15 cellular contexts compared by ENCODE assay signal in the genomic region with DNA sequence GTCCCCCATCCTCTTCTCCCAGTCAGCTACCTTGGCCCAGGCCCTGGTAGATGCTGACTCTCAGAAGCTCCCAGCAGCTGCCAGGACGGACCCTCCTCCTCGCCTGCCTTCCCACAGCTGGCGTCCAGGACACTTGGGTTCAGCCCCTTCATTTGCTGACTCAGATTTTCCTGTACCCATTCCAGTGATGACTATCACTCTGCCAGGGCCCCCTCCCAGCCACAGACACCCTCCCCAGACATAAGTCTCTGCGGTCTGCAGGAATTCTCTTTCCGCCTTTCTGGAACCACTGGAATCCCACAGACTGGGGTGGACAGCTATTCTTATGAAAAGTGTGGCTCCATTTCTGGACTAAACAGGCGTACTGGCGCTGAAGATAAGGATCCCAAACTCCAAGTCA.
A peak's percentile ranks its signal among the peaks of the same experiment; 100 is the strongest.
DNase-seq lines count a peak whose midpoint lies in the region; ATAC-seq and TF ChIP-seq lines count a peak whose summit lies in the region.
"Had no signal": no experiment of that assay in that cellular context is flagged by ENCODE, and none has a peak within 500 bp of the region (broad histone marks: within the 10 kb centered on the region; RNA-seq: fewer than 3 reads in every experiment).

No MANE protein-coding gene starts in this region.

- H3K36me3 ChIP-seq in BJ (ENCODE audit: control insufficient read depth, insufficient read depth, low read length): no peaks in the 10 kb centered on the region
- H3K36me3 ChIP-seq in SJCRH30: no peaks in the 10 kb centered on the region
- no peaks in the 10 kb centered on the region for H3K36me3 ChIP-seq in prostate gland
- H3K36me3 ChIP-seq in uterus: no peaks in the 10 kb centered on the region
- H3K36me3 ChIP-seq in effector memory CD4-positive, alpha-beta T cell (ENCODE audit: control insufficient read depth, insufficient read depth, low read length): no peaks in the 10 kb centered on the region

- no peak overlapping the region for H3K27ac ChIP-seq in SJCRH30
- peak overlapping the region; percentile 19 to 52 for H3K27ac ChIP-seq in prostate gland
- H3K27ac ChIP-seq in uterus: peak overlapping the region in 1 of 2 donors; percentile 9
- H3K27ac ChIP-seq in effector memory CD4-positive, alpha-beta T cell (ENCODE audit: insufficient read depth, low read length, poor library complexity, severe bottlenecking): no peak overlapping the region

- no peak overlapping the region for H3K27ac Mint-ChIP-seq in activated naive CD8-positive, alpha-beta T cell treated with anti-CD3 and anti-CD28 coated beads for 36 hours
- H3K27ac Mint-ChIP-seq: CD4-positive, alpha-beta T cell; mesothelial cell of epicardium had no signal

- TF ChIP-seq POLR2A in prostate gland (IDR thresholded peaks at IDR 0.05) (no peak), uterus (IDR thresholded peaks at IDR 0.05) (no peak)

- intact Hi-C loops in prostate gland (cut with DNase I) (no loop called here), uterus (cut with DNase I; ENCODE audit: low total_unique reads) (no loop called here)

- no peak overlapping the region for H3K4me3 Mint-ChIP-seq in activated naive CD8-positive, alpha-beta T cell treated with anti-CD3 and anti-CD28 coated beads for 36 hours
- H3K4me3 Mint-ChIP-seq: CD4-positive, alpha-beta T cell; mesothelial cell of epicardium had no signal

- peak; percentile 95 for DNase-seq in BJ (ENCODE audit: low read depth)
- DNase-seq in SJCRH30: peak; percentile 25 to 34
- DNase-seq in fibroblast of pulmonary artery (ENCODE audit: low read depth): peak; percentile 38
- no peak for DNase-seq in prostate gland (ENCODE audit: low spot score)
- DNase-seq in uterus: no peak
- no peak for DNase-seq in activated naive CD8-positive, alpha-beta T cell treated with anti-CD3 and anti-CD28 coated beads for 36 hours
- no peak for DNase-seq in effector memory CD4-positive, alpha-beta T cell
- DNase-seq: activated CD4-positive, CD25-positive, alpha-beta regulatory T cell; CD4-positive, alpha-beta T cell; Karpas-422; posterior cingulate gyrus; stimulated activated CD4-positive, alpha-beta T cell treated with anti-CD3 and anti-CD28 coated beads, Interleukin-4, amount 100 ng/mL, for 1 hour; stimulated activated naive CD4-positive, alpha-beta T cell treated with Interleukin-2 at 50 U/mL for 16 hours had no signal

- no peak for ATAC-seq in GM21786 (IDR thresholded peaks at IDR 0.05; ENCODE audit: unreplicated experiment)

- H3K9me3 ChIP-seq in SJCRH30 (replicated peaks) (no peaks in the 10 kb centered on the region), prostate gland (no peaks in the 10 kb centered on the region), uterus (no peaks in the 10 kb centered on the region)
- no peaks in the 10 kb centered on the region for H3K9me3 ChIP-seq in effector memory CD4-positive, alpha-beta T cell (ENCODE audit: control insufficient read depth, low read length)

- CTCF ChIA-PET in BJ (lab: Yijun Ruan, JAX): interaction anchor here (0.7 to 1.1 kb wide), 4 partner anchors 9 to 26 kb away, joined by 3 read pairs; no protein-coding TSS in a partner anchor

- WGBS in prostate gland: 87% methylated on average over 7 of the region's 7 CpGs

- no peak for TF ChIP-seq CTCF in BJ (IDR thresholded peaks at IDR 0.05; ENCODE audit: insufficient read depth, low read depth, low read length)
- TF ChIP-seq CTCF in fibroblast of pulmonary artery (IDR thresholded peaks at IDR 0.05; ENCODE audit: low read length, missing control alignments): no peak
- TF ChIP-seq CTCF in prostate gland (IDR thresholded peaks at IDR 0.05): no peak
- no peak for TF ChIP-seq CTCF in uterus (IDR thresholded peaks at IDR 0.05)

- H3K9me3 Mint-ChIP-seq in activated naive CD8-positive, alpha-beta T cell treated with anti-CD3 and anti-CD28 coated beads for 36 hours: no peaks in the 10 kb centered on the region
- H3K9me3 Mint-ChIP-seq: CD4-positive, alpha-beta T cell had no signal

- H3K4me1 Mint-ChIP-seq in activated naive CD8-positive, alpha-beta T cell treated with anti-CD3 and anti-CD28 coated beads for 36 hours: no peaks in the 10 kb centered on the region

- H3K36me3 Mint-ChIP-seq in activated naive CD8-positive, alpha-beta T cell treated with anti-CD3 and anti-CD28 coated beads for 36 hours: no peaks in the 10 kb centered on the region

- no peaks in the 10 kb centered on the region for H3K4me1 ChIP-seq in SJCRH30
- H3K4me1 ChIP-seq in prostate gland (replicated peaks): peaks cover 8% of the 10 kb centered on the region
- H3K4me1 ChIP-seq in uterus: no peaks in the 10 kb centered on the region
- no peaks in the 10 kb centered on the region for H3K4me1 ChIP-seq in effector memory CD4-positive, alpha-beta T cell (ENCODE audit: control insufficient read depth, insufficient read depth, low read length, poor library complexity, severe bottlenecking)

- H3K4me3 ChIP-seq in BJ (ENCODE audit: low read depth, low read length): no peak overlapping the region
- no peak overlapping the region for H3K4me3 ChIP-seq in SJCRH30
- no peak overlapping the region for H3K4me3 ChIP-seq in fibroblast of pulmonary artery (replicated peaks; ENCODE audit: low read depth, low read length)
- H3K4me3 ChIP-seq in prostate gland: no peak overlapping the region
- H3K4me3 ChIP-seq in uterus: no peak overlapping the region
- H3K4me3 ChIP-seq in effector memory CD4-positive, alpha-beta T cell (ENCODE audit: insufficient read depth, low read depth, low read length, poor library complexity, severe bottlenecking): no peak overlapping the region

- no peaks in the 10 kb centered on the region for H3K27me3 Mint-ChIP-seq in activated naive CD8-positive, alpha-beta T cell treated with anti-CD3 and anti-CD28 coated beads for 36 hours
- H3K27me3 Mint-ChIP-seq: CD4-positive, alpha-beta T cell had no signal

- POLR2A ChIA-PET in BJ (lab: Charles Lee): no interaction called here

- H3K27me3 ChIP-seq in BJ (ENCODE audit: control insufficient read depth, insufficient read depth, low read length) (no peaks in the 10 kb centered on the region), SJCRH30 (no peaks in the 10 kb centered on the region), prostate gland (replicated peaks; ENCODE audit: insufficient read depth) (no peaks in the 10 kb centered on the region), uterus (no peaks in the 10 kb centered on the region)
- H3K27me3 ChIP-seq in effector memory CD4-positive, alpha-beta T cell (replicated peaks; ENCODE audit: control insufficient read depth, insufficient read depth, low read length, poor library complexity, severe bottlenecking): no peaks in the 10 kb centered on the region

Comparison
In these comparisons a context has a peak if more than half of its experiments do, and no peak if none do; other contexts are left out.
1. DNase-seq: peak in BJ (single experiment), SJCRH30 (2 of 2) and fibroblast of pulmonary artery (single experiment); none in prostate gland (single experiment), uterus (0 of 2), activated naive CD8-positive, alpha-beta T cell treated with anti-CD3 and anti-CD28 coated beads for 36 hours (single experiment) and effector memory CD4-positive, alpha-beta T cell (0 of 3).
2. H3K27ac ChIP-seq: peak in prostate gland (2 of 2); none in SJCRH30 (single experiment) and effector memory CD4-positive, alpha-beta T cell (single experiment).